In genomic region chr1:76240321-76240720, GRCh38 we compare ENCODE assay signal across 22 cellular contexts.
DNase-seq lines count a peak whose midpoint lies in the region; ATAC-seq lines count a peak whose summit lies in the region.
"Had no signal": no experiment of that assay in that cellular context is flagged by ENCODE, and none has a peak within 500 bp of the region (broad histone marks: within the 10 kb centered on the region; RNA-seq: fewer than 3 reads in every experiment).

No MANE protein-coding gene starts in this region.

- no CpG with 5 or more reads among the region's 1 CpG for whole genome bisulfite sequencing in trophoblast cell (ENCODE audit: extremely low coverage, insufficient coverage, insufficient read length)

- H3K27me3 ChIP-seq in trophoblast cell (ENCODE audit: insufficient read depth, low read length): no peaks in the 10 kb centered on the region
- H3K27me3 ChIP-seq: breast epithelium, foreskin keratinocyte, neutrophil had no signal

- peaks cover 3 to 6% of the 10 kb centered on the region in 2 experiments for H3K4me1 ChIP-seq in trophoblast cell (ENCODE audit: control insufficient read depth in 1 of 2, insufficient read depth in 2 of 2, low read length in 2 of 2)
- H3K4me1 ChIP-seq: breast epithelium, foreskin keratinocyte had no signal

- H2BK5ac ChIP-seq in trophoblast cell (ENCODE audit: low read depth, low read length, poor library complexity): no peak overlapping the region

- ATAC-seq in HG03378 (IDR thresholded peaks at IDR 0.05; ENCODE audit: unreplicated experiment): no peak
- ATAC-seq: activated CD8-positive, alpha-beta memory T cell treated with anti-CD3 and anti-CD28 coated beads, Interleukin-2, amount 10 ng/mL, durations not matched to agents 7 days and 5 days; activated T-helper 17 cell treated with anti-CD3 and anti-CD28 coated beads, Interleukin-2, amount 50 U/mL, for 72 hours; foreskin keratinocyte; right cardiac atrium; stimulated activated memory B cell treated with anti-CD40 and anti-IgM and Interleukin-4, amounts not matched to agents 10 μg/mL and 1 μg/mL and 100 μg/mL, for 72 hours had no signal

- no peak overlapping the region for H3K18ac ChIP-seq in trophoblast cell (ENCODE audit: low read length)

- no peak overlapping the region for H4K91ac ChIP-seq in trophoblast cell (ENCODE audit: low read depth, low read length)

- H2BK12ac ChIP-seq in trophoblast cell (ENCODE audit: low read length): no peak overlapping the region

- H3K36me3 ChIP-seq in trophoblast cell (ENCODE audit: control insufficient read depth in 1 of 2, insufficient read depth in 2 of 2, low read length in 2 of 2): no peaks in the 10 kb centered on the region
- H3K36me3 ChIP-seq: breast epithelium, neutrophil had no signal

- H3K4me2 ChIP-seq in trophoblast cell (ENCODE audit: low read length): no peak overlapping the region

- H3K9ac ChIP-seq in trophoblast cell (ENCODE audit: low read length): no peak overlapping the region

- H2BK120ac ChIP-seq in trophoblast cell (ENCODE audit: insufficient read depth, low read length, poor library complexity): no peak overlapping the region

- no peaks in the 10 kb centered on the region for H3K9me3 ChIP-seq in trophoblast cell (ENCODE audit: insufficient read depth, low read depth, low read length)
- H3K9me3 ChIP-seq: breast epithelium, neutrophil had no signal

- DNase-seq in COLO829 (ENCODE audit: low spot score) (peak; percentile 38), M059J (ENCODE audit: low read depth) (peak; percentile 7), astrocyte of the hippocampus (ENCODE audit: low read depth, low spot score) (peak; percentile 11), trophoblast cell (peak; percentile 8 to 23), posterior vena cava (ENCODE audit: low spot score) (no peak), iPS-NIHi11 (ENCODE audit: low spot score) (no peak)
- no peak for DNase-seq in stimulated activated naive CD4-positive, alpha-beta T cell treated with Interleukin-2 at 50 U/mL for 16 hours (lab: John Stamatoyannopoulos, UW)
- DNase-seq: activated CD4-positive, alpha-beta T cell treated with anti-CD3 and anti-CD28 coated beads for 4 hours; activated CD8-positive, alpha-beta memory T cell treated with anti-CD3 and anti-CD28 coated beads, Interleukin-2, amount 10 ng/mL, durations not matched to agents 7 days and 5 days; activated naive CD8-positive, alpha-beta T cell treated with anti-CD3 and anti-CD28 coated beads, Interleukin-2, amount 10 ng/mL, durations not matched to agents 7 days and 5 days; dermis blood vessel endothelial cell; MM.1S; NCI-H1694 treated with DMSO at 0.1 percent for 48 hours; right cardiac atrium; RPMI8226 had no signal

- H4K12ac ChIP-seq in trophoblast cell (ENCODE audit: low read depth, low read length): no peak overlapping the region

- H3K4ac ChIP-seq in trophoblast cell (ENCODE audit: low read depth, low read length): no peak overlapping the region

- no peak overlapping the region for H3K23ac ChIP-seq in trophoblast cell (ENCODE audit: low read length)

- H3K79me2 ChIP-seq in trophoblast cell (ENCODE audit: control insufficient read depth, insufficient read depth, low read length, poor library complexity): no peaks in the 10 kb centered on the region

- H3K14ac ChIP-seq in trophoblast cell (ENCODE audit: low read length): no peak overlapping the region

- H3K79me1 ChIP-seq in trophoblast cell (ENCODE audit: low read length): no peaks in the 10 kb centered on the region

- H3K4me3 ChIP-seq in trophoblast cell (ENCODE audit: low read depth, low read length): no peak overlapping the region
- H3K4me3 ChIP-seq: breast epithelium had no signal

- no peak overlapping the region for H2AK5ac ChIP-seq in trophoblast cell (ENCODE audit: low read length)

- intact Hi-C loops in posterior vena cava (cut with DNase I): no loop called here

- no peak overlapping the region for H4K8ac ChIP-seq in trophoblast cell (ENCODE audit: low read depth, low read length)

- H3K27ac ChIP-seq in trophoblast cell (ENCODE audit: low read depth, low read length): no peak overlapping the region
- H3K27ac ChIP-seq: breast epithelium, epithelial cell of prostate, foreskin keratinocyte, neutrophil had no signal

- H2AFZ ChIP-seq in trophoblast cell (ENCODE audit: insufficient read depth, low read length, poor library complexity): no peak overlapping the region

Comparison
In these comparisons a context has a peak if more than half of its experiments do, and no peak if none do; other contexts are left out.
1. DNase-seq: peak in COLO829 (single experiment), M059J (single experiment), astrocyte of the hippocampus (single experiment) and trophoblast cell (2 of 2); none in stimulated activated naive CD4-positive, alpha-beta T cell treated with Interleukin-2 at 50 U/mL for 16 hours (single experiment), posterior vena cava (single experiment) and iPS-NIHi11 (single experiment).